In the genomic region with DNA sequence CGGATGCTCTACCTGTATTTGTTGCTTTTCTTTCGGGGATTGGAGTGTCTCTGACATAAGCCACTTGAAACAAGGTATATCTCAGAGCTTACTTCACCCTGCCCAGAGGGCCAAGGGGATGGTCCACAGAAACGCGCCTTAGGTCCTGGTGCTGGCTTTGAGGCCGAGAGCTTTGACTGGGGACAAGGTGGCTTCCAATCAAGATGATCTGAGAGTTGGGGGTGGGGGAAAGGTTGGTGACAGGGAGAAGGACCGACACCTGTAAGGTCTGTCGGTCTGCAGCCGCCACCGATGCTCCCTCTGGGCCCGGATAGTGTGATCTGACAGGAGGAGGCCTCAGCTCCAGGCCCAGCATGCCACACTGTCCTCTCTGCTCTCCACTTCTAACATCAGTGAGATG, we compare ENCODE assay signal across 14 cellular contexts. TPM values are rescaled to one million over a fixed set of nuclear protein-coding genes. Genes with fewer than 3 reads are reported as not detected.
DNase-seq lines count a peak whose midpoint lies in the region; ATAC-seq, FAIRE-seq and TF ChIP-seq lines count a peak whose summit lies in the region.
"Had no signal": no experiment of that assay in that cellular context is flagged by ENCODE, and none has a peak within 500 bp of the region (broad histone marks: within the 10 kb centered on the region; RNA-seq: fewer than 3 reads in every experiment).

No MANE protein-coding gene starts in this region.

- intact Hi-C loops in gastrocnemius medialis (cut with DNase I; ENCODE audit: low total_unique reads): loop anchor here (1.0 to 2.0 kb wide), 3 partner anchors 10 to 29 kb away; no protein-coding TSS in a partner anchor
- intact Hi-C loops in vagina (cut with DNase I): no loop called here

- DNase-seq in T-helper 1 cell (no peak), T-helper 17 cell (no peak), endothelial cell (ENCODE audit: low spot score) (no peak), gastrocnemius medialis (no peak), RCC 7860 (ENCODE audit: low spot score) (no peak), vagina (ENCODE audit: extremely low spot score in 2 of 2) (no peak)

- H3K4me3 ChIP-seq in gastrocnemius medialis (no peak overlapping the region), vagina (no peak overlapping the region)
- H3K4me3 ChIP-seq: ascending aorta, hepatocyte had no signal

- H3K27me3 Mint-ChIP-seq in T-helper 1 cell treated with Interleukin-12 subunit alpha and Interleukin-12 subunit beta and Interleukin-4 antibody, amounts not matched to agents 30 μg/mL and 1 μg/mL, for 36 hours (ENCODE audit: low read depth): no peaks in the 10 kb centered on the region
- H3K27me3 Mint-ChIP-seq in T-helper 17 cell (no peaks in the 10 kb centered on the region), endothelial cell (ENCODE audit: unreplicated experiment) (peaks cover 2% of the 10 kb centered on the region)

- H3K9me3 ChIP-seq in T-helper 17 cell (ENCODE audit: control insufficient read depth, low read length, poor library complexity, severe bottlenecking) (no peaks in the 10 kb centered on the region), gastrocnemius medialis (no peaks in the 10 kb centered on the region), vagina (no peaks in the 10 kb centered on the region)
- H3K9me3 ChIP-seq: ascending aorta had no signal

- in situ Hi-C loops in gastrocnemius medialis (cut with MboI; ENCODE audit: low sequenced_read_pairs in 4 of 4): loop anchor here in 1 of 4 donors (5.0 kb wide), 1 partner anchor 34 kb away; the partner anchor contains the start of gene MAP3K14

- H3K36me3 Mint-ChIP-seq in T-helper 1 cell treated with Interleukin-12 subunit alpha and Interleukin-12 subunit beta and Interleukin-4 antibody, amounts not matched to agents 30 μg/mL and 1 μg/mL, for 36 hours (ENCODE audit: low read depth): peaks cover 51% of the 10 kb centered on the region
- H3K36me3 Mint-ChIP-seq in T-helper 17 cell (ENCODE audit: low read depth) (peaks cover 4% of the 10 kb centered on the region), endothelial cell (ENCODE audit: low read depth, unreplicated experiment) (peaks cover 16% of the 10 kb centered on the region)

- TF ChIP-seq POLR2A in gastrocnemius medialis (IDR thresholded peaks at IDR 0.05): no peak
- TF ChIP-seq POLR2A in vagina (IDR thresholded peaks at IDR 0.05): no peak

- TF ChIP-seq CTCF in endothelial cell (IDR thresholded peaks at IDR 0.05; ENCODE audit: unreplicated experiment): no peak
- TF ChIP-seq CTCF in gastrocnemius medialis (IDR thresholded peaks at IDR 0.05 in 4 of 5, conservative IDR thresholded peaks at IDR 0.05 in 1 of 5): no peak
- no peak for TF ChIP-seq CTCF in vagina (IDR thresholded peaks at IDR 0.05)

- H3K27me3 ChIP-seq in gastrocnemius medialis (no peaks in the 10 kb centered on the region), vagina (no peaks in the 10 kb centered on the region)
- H3K27me3 ChIP-seq: ascending aorta, hepatocyte had no signal

- H3K27ac Mint-ChIP-seq in T-helper 1 cell treated with Interleukin-12 subunit alpha and Interleukin-12 subunit beta and Interleukin-4 antibody, amounts not matched to agents 30 μg/mL and 1 μg/mL, for 36 hours: peak overlapping the region; percentile 20
- H3K27ac Mint-ChIP-seq in T-helper 17 cell (peak overlapping the region; percentile 85), endothelial cell (ENCODE audit: unreplicated experiment) (peak overlapping the region; percentile 24)
- H3K27ac Mint-ChIP-seq: mesothelial cell of epicardium had no signal

- H3K4me1 ChIP-seq in gastrocnemius medialis (peaks cover 61 to 69% of the 10 kb centered on the region in 2 donors), vagina (peaks cover 37% of the 10 kb centered on the region)
- H3K4me1 ChIP-seq: ascending aorta had no signal

- H3K27ac ChIP-seq in gastrocnemius medialis (peak overlapping the region; percentile 88 to 100 (median 97)), vagina (no peak overlapping the region)
- H3K27ac ChIP-seq: 22Rv1, ascending aorta, hepatocyte had no signal

- ATAC-seq in T-helper 17 cell: no peak
- ATAC-seq in gastrocnemius medialis: peak in 1 of 2 donors; percentile 0
- no peak for ATAC-seq in HG03469 (IDR thresholded peaks at IDR 0.05; ENCODE audit: unreplicated experiment)

- H3K4me3 Mint-ChIP-seq in T-helper 1 cell treated with Interleukin-12 subunit alpha and Interleukin-12 subunit beta and Interleukin-4 antibody, amounts not matched to agents 30 μg/mL and 1 μg/mL, for 36 hours: no peak overlapping the region
- H3K4me3 Mint-ChIP-seq in T-helper 17 cell (no peak overlapping the region), endothelial cell (ENCODE audit: unreplicated experiment) (no peak overlapping the region)
- H3K4me3 Mint-ChIP-seq: mesothelial cell of epicardium had no signal

- peaks cover 5% of the 10 kb centered on the region for H3K4me1 Mint-ChIP-seq in T-helper 1 cell treated with Interleukin-12 subunit alpha and Interleukin-12 subunit beta and Interleukin-4 antibody, amounts not matched to agents 30 μg/mL and 1 μg/mL, for 36 hours (ENCODE audit: low read depth)
- H3K4me1 Mint-ChIP-seq in T-helper 17 cell (peaks cover 8% of the 10 kb centered on the region), endothelial cell (ENCODE audit: unreplicated experiment) (no peaks in the 10 kb centered on the region)

- no peaks in the 10 kb centered on the region for H3K9me3 Mint-ChIP-seq in T-helper 1 cell treated with Interleukin-12 subunit alpha and Interleukin-12 subunit beta and Interleukin-4 antibody, amounts not matched to agents 30 μg/mL and 1 μg/mL, for 36 hours
- no peaks in the 10 kb centered on the region for H3K9me3 Mint-ChIP-seq in endothelial cell (ENCODE audit: unreplicated experiment)
- H3K9me3 Mint-ChIP-seq: mesothelial cell of epicardium had no signal

- H3K36me3 ChIP-seq in gastrocnemius medialis: peaks cover 0 to 22% of the 10 kb centered on the region in 2 donors
- peaks cover 0 to 58% of the 10 kb centered on the region in 2 donors for H3K36me3 ChIP-seq in vagina

- FAIRE-seq in RCC 7860 (lab: Jason Lieb, UNC): no peak
- FAIRE-seq: endometrium had no signal

RNA-seq across cellular contexts. Expression of gene SPATA32, which starts 21.8 kb away (rescaled TPM):
- under 1 TPM in 1 of 2 donors, not detected in 1; 0.17 TPM for total RNA-seq in T-helper 17 cell
- total RNA-seq in endothelial cell (ENCODE audit: unreplicated experiment): not detected
- total RNA-seq in gastrocnemius medialis: not detected
- total RNA-seq in vagina: not detected
- total RNA-seq: ascending aorta, hepatocyte, mesothelial cell of epicardium, temporal lobe had no signal

RNA-seq across cellular contexts. Expression of gene MAP3K14, which starts 33.1 kb away (rescaled TPM):
- 10 to 100 TPM; 43.8 to 49.1 TPM for total RNA-seq in T-helper 17 cell
- 5.2 TPM for total RNA-seq in endothelial cell (ENCODE audit: unreplicated experiment)
- total RNA-seq in gastrocnemius medialis: 10 to 100 TPM; 18.0 to 62.8 (median 34.0) TPM
- 9.8 TPM for total RNA-seq in vagina

Comparison
In these comparisons a context has a peak if more than half of its experiments do, and no peak if none do; other contexts are left out.
1. H3K27ac Mint-ChIP-seq: peak in every context shown above with its lines; median percentile 85 in T-helper 17 cell; 24 in endothelial cell; 20 in T-helper 1 cell treated with Interleukin-12 subunit alpha and Interleukin-12 subunit beta and Interleukin-4 antibody, amounts not matched to agents 30 μg/mL and 1 μg/mL, for 36 hours.